Comparison of ENCODE assay signal across 16 cellular contexts in the genomic region with DNA sequence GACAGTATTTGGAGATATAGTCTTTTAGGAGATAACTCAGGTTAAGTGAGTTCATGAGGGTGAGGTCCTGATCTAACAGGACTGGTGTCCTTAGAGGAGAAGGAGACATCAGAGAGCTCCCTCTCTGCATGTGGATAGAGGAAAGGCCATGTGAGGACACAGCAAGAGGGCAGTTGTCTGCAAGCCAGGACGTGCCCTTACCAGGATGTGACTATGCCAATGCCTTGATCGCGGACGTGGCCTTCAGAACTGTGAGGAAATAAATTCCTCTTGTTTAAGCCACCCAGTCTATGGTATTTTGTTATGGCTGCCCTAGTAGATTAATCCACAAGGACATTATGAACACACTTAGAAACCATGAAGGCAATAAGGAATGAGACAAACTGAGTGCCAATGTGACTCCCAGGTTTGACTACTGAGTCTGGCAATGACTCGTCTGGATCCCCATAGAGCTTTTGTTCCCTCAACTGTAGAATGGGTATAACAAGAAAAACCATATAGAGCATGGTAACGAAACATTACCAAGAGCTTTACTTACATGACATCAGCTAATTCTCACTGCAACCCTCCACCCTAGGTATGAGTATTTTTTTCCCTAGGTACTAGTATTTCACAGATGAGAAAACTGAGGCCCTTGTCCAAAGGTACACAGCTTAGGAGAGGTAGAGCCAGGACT. TPM values are rescaled to one million over a fixed set of nuclear protein-coding genes. Genes with fewer than 3 reads are reported as not detected.
DNase-seq lines count a peak whose midpoint lies in the region; ATAC-seq and TF ChIP-seq lines count a peak whose summit lies in the region.
"Had no signal": no experiment of that assay in that cellular context is flagged by ENCODE, and none has a peak within 500 bp of the region (broad histone marks: within the 10 kb centered on the region; RNA-seq: fewer than 3 reads in every experiment).

No MANE protein-coding gene starts in this region.

- H3K4me3 ChIP-seq in heart right ventricle (no peak overlapping the region), neuronal stem cell (ENCODE audit: low read length in 2 of 2) (no peak overlapping the region)

- no peaks in the 10 kb centered on the region for H3K9me3 Mint-ChIP-seq in activated naive CD8-positive, alpha-beta T cell treated with anti-CD3 and anti-CD28 coated beads for 36 hours
- H3K9me3 Mint-ChIP-seq: activated CD4-positive, alpha-beta memory T cell treated with anti-CD3 and anti-CD28 coated beads, Interleukin-2, amount 10 ng/mL, durations not matched to agents 7 days and 5 days; mesothelial cell of epicardium; T-cell had no signal

- H4K8ac ChIP-seq in neuronal stem cell (ENCODE audit: low read depth, low read length), result no peak overlapping the region

- peak; percentile 14 for DNase-seq in DMS 273 (lab: John Stamatoyannopoulos, UW; ENCODE audit: unreplicated experiment)
- DNase-seq in DMS 273 treated with DMSO at 0.1 percent for 48 hours (lab: John Stamatoyannopoulos, UW), result no peak
- no peak for DNase-seq in activated naive CD8-positive, alpha-beta T cell treated with anti-CD3 and anti-CD28 coated beads for 36 hours
- DNase-seq in heart right ventricle, result peak; percentile 42 to 48
- no peak for DNase-seq in stimulated activated naive CD8-positive, alpha-beta T cell treated with anti-CD3 and anti-CD28 coated beads, Interleukin-15, Interleukin-2, amounts not matched to agents 100 U/mL and 50 U/mL, for 24 hours
- DNase-seq in head of caudate nucleus, result no peak
- no peak for DNase-seq in Kasumi-1 (lab: John Stamatoyannopoulos, UW)
- DNase-seq in neuronal stem cell (ENCODE audit: low spot score), result no peak
- DNase-seq: 8988T; activated CD4-positive, alpha-beta memory T cell treated with anti-CD3 and anti-CD28 coated beads, Interleukin-2, amount 10 ng/mL, durations not matched to agents 7 days and 5 days; hippocampal formation; NCI-H187; retina; T-cell had no signal

- no peak for TF ChIP-seq CTCF in heart right ventricle (IDR thresholded peaks at IDR 0.05)

- H2AFZ ChIP-seq in neuronal stem cell (ENCODE audit: low read length), result no peak overlapping the region

- peaks cover 44% of the 10 kb centered on the region for H3K4me1 Mint-ChIP-seq in activated naive CD8-positive, alpha-beta T cell treated with anti-CD3 and anti-CD28 coated beads for 36 hours

- H3K4me1 ChIP-seq in heart right ventricle, result peaks cover 0 to 46% (median 21%) of the 10 kb centered on the region in 9 donors
- H3K4me1 ChIP-seq in neuronal stem cell (ENCODE audit: control insufficient read depth in 2 of 2, insufficient read depth in 1 of 2, low read depth in 1 of 2, low read length in 2 of 2), result no peaks in the 10 kb centered on the region

- peak overlapping the region; percentile 35 for H3K27ac Mint-ChIP-seq in activated naive CD8-positive, alpha-beta T cell treated with anti-CD3 and anti-CD28 coated beads for 36 hours
- H3K27ac Mint-ChIP-seq: activated CD4-positive, alpha-beta memory T cell treated with anti-CD3 and anti-CD28 coated beads, Interleukin-2, amount 10 ng/mL, durations not matched to agents 7 days and 5 days; activated naive CD8-positive, alpha-beta T cell; mesothelial cell of epicardium; T-cell had no signal

- H3K36me3 ChIP-seq in heart right ventricle, result peaks cover 0 to 61% (median 13%) of the 10 kb centered on the region in 9 donors
- peaks cover 17 to 54% of the 10 kb centered on the region in 2 donors for H3K36me3 ChIP-seq in neuronal stem cell (replicated peaks in 1 of 2; ENCODE audit: control insufficient read depth in 2 of 2, insufficient read depth in 2 of 2, low read length in 2 of 2)

- no peak overlapping the region for H3K23ac ChIP-seq in neuronal stem cell (ENCODE audit: low read depth, low read length, poor library complexity)

- no peaks in the 10 kb centered on the region for H3K9me3 ChIP-seq in heart right ventricle
- H3K9me3 ChIP-seq in neuronal stem cell (replicated peaks in 1 of 2; ENCODE audit: control insufficient read depth in 2 of 2, insufficient read depth in 1 of 2, low read depth in 1 of 2, low read length in 2 of 2), result no peaks in the 10 kb centered on the region

- peaks cover 3% of the 10 kb centered on the region for H3K79me1 ChIP-seq in neuronal stem cell (ENCODE audit: low read depth, low read length)

- H2AK5ac ChIP-seq in neuronal stem cell (ENCODE audit: low read depth, low read length), result no peak overlapping the region

- H3K4me2 ChIP-seq in neuronal stem cell (ENCODE audit: insufficient read depth, low read length, poor library complexity, severe bottlenecking), result no peak overlapping the region

- H3K18ac ChIP-seq in neuronal stem cell (ENCODE audit: low read length), result no peak overlapping the region

- H2BK5ac ChIP-seq in neuronal stem cell (ENCODE audit: low read length), result no peak overlapping the region

- no peak overlapping the region for H2BK15ac ChIP-seq in neuronal stem cell (ENCODE audit: low read length)

- H4K91ac ChIP-seq in neuronal stem cell (ENCODE audit: low read depth, low read length, poor library complexity), result no peak overlapping the region

- H2BK12ac ChIP-seq in neuronal stem cell (ENCODE audit: low read length), result no peak overlapping the region

- H3K36me3 Mint-ChIP-seq in activated naive CD8-positive, alpha-beta T cell treated with anti-CD3 and anti-CD28 coated beads for 36 hours, result peaks cover 30% of the 10 kb centered on the region

- H3K27ac ChIP-seq in heart right ventricle, result peak overlapping the region in 9 of 10 donors; percentile 25 to 67 (median 51)
- H3K27ac ChIP-seq in neuronal stem cell (replicated peaks; ENCODE audit: low read length), result no peak overlapping the region

- peak in 7 of 8 donors; percentile 76 to 90 (median 84) for ATAC-seq in heart right ventricle
- peak; percentile 14 for ATAC-seq in stimulated activated naive CD8-positive, alpha-beta T cell treated with anti-CD3 and anti-CD28 coated beads, Interleukin-15, Interleukin-2, amounts not matched to agents 100 U/mL and 50 U/mL, for 24 hours
- ATAC-seq: T-cell had no signal

- no peak overlapping the region for H3K14ac ChIP-seq in neuronal stem cell (ENCODE audit: low read length)

- 43 to 52% methylated on average over 6 of the region's 6 CpGs for WGBS in heart right ventricle, 2 donors
- WGBS in neuronal stem cell (ENCODE audit: extremely low coverage in 2 of 2, insufficient read length in 2 of 2, insufficient replicate concordance in 1 of 2), 2 donors, result no CpG with 5 or more reads among the region's 6 CpGs

- H2BK120ac ChIP-seq in neuronal stem cell (ENCODE audit: low read depth, low read length), result no peak overlapping the region

- H3K4me3 Mint-ChIP-seq in activated naive CD8-positive, alpha-beta T cell treated with anti-CD3 and anti-CD28 coated beads for 36 hours, result no peak overlapping the region
- H3K4me3 Mint-ChIP-seq: activated CD4-positive, alpha-beta memory T cell treated with anti-CD3 and anti-CD28 coated beads, Interleukin-2, amount 10 ng/mL, durations not matched to agents 7 days and 5 days; activated naive CD8-positive, alpha-beta T cell; mesothelial cell of epicardium; T-cell had no signal

- intact Hi-C loops in heart right ventricle (cut with DNase I) (no loop called here), head of caudate nucleus (cut with DNase I) (no loop called here)

- H3K27me3 ChIP-seq in heart right ventricle, result no peaks in the 10 kb centered on the region
- H3K27me3 ChIP-seq in neuronal stem cell (ENCODE audit: control insufficient read depth in 3 of 3, insufficient read depth in 3 of 3, low read depth in 1 of 3, low read length in 3 of 3), result no peaks in the 10 kb centered on the region

- no peaks in the 10 kb centered on the region for H3K27me3 Mint-ChIP-seq in activated naive CD8-positive, alpha-beta T cell treated with anti-CD3 and anti-CD28 coated beads for 36 hours
- H3K27me3 Mint-ChIP-seq: activated CD4-positive, alpha-beta memory T cell treated with anti-CD3 and anti-CD28 coated beads, Interleukin-2, amount 10 ng/mL, durations not matched to agents 7 days and 5 days; activated naive CD8-positive, alpha-beta T cell; T-cell had no signal

- no peak overlapping the region for H3K4ac ChIP-seq in neuronal stem cell (ENCODE audit: low read length)

- no peak overlapping the region for H3K9ac ChIP-seq in neuronal stem cell (ENCODE audit: low read depth, low read length, poor library complexity)

RNA-seq across cellular contexts. Expression of a gene that starts 6.5 kb away (rescaled TPM):
- total RNA-seq in activated naive CD8-positive, alpha-beta T cell treated with anti-CD3 and anti-CD28 coated beads for 36 hours, result 10 to 100 TPM; 35.6 to 38.4 TPM
- 10 to 100 TPM in 8 of 10 donors, 1 to 10 TPM in 2; 7.3 to 17.7 (median 13.2) TPM for total RNA-seq in heart right ventricle
- 1 to 10 TPM; 4.0 to 4.1 TPM for polyA plus RNA-seq in heart right ventricle
- polyA plus RNA-seq in neuronal stem cell (2013, experiment 1 of 2), result 2.6 TPM
- polyA plus RNA-seq in neuronal stem cell (2013, experiment 2 of 2), result 2.8 TPM

RNA-seq across cellular contexts. Expression of a gene that starts 26.2 kb away (rescaled TPM):
- total RNA-seq in activated naive CD8-positive, alpha-beta T cell treated with anti-CD3 and anti-CD28 coated beads for 36 hours, result 10 to 100 TPM; 10.9 to 12.5 TPM
- 10 to 100 TPM; 12.1 to 34.9 (median 13.9) TPM for total RNA-seq in heart right ventricle
- 10 to 100 TPM; 30.1 to 42.9 TPM for polyA plus RNA-seq in heart right ventricle
- polyA plus RNA-seq in neuronal stem cell (2013, experiment 1 of 2), result 0.17 TPM
- 0.33 TPM for polyA plus RNA-seq in neuronal stem cell (2013, experiment 2 of 2)

Comparison
In these comparisons a context has a peak if more than half of its experiments do, and no peak if none do; other contexts are left out.
1. DNase-seq: peak in DMS 273 (single experiment) and heart right ventricle (2 of 2); none in DMS 273 treated with DMSO at 0.1 percent for 48 hours (single experiment), activated naive CD8-positive, alpha-beta T cell treated with anti-CD3 and anti-CD28 coated beads for 36 hours (single experiment), stimulated activated naive CD8-positive, alpha-beta T cell treated with anti-CD3 and anti-CD28 coated beads, Interleukin-15, Interleukin-2, amounts not matched to agents 100 U/mL and 50 U/mL, for 24 hours (single experiment), head of caudate nucleus (0 of 42), Kasumi-1 (0 of 2) and neuronal stem cell (single experiment).